22 cellular contexts compared by ENCODE assay signal in the genomic region with DNA sequence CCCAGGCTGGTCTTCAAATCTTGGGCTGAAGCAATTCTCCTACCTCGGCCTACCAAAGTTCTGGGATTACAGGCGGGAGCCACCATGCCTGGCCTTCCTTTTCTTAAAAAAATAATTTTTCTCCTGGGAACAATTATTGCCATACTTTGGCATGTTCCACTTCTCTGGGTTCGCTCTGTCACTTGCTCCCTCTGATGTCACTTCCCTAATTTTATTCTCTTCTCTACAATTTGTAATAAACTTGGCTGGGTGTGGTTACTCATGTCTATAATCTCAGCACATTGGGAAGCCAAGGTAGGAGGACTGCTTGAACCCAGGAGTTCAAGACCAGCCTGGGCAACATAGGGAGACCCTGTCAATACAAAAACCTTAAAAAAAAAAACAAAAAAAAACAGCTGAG.
"Had no signal": no experiment of that assay in that cellular context is flagged by ENCODE, and none has a peak within 500 bp of the region (broad histone marks: within the 10 kb centered on the region; RNA-seq: fewer than 3 reads in every experiment).

No MANE protein-coding gene starts in this region.

- H3K4me3 Mint-ChIP-seq: activated naive CD8-positive, alpha-beta T cell treated with anti-CD3 and anti-CD28 coated beads for 36 hours; activated T-helper 17 cell treated with anti-CD3 and anti-CD28 coated beads, Interleukin-2, amount 50 U/mL, for 72 hours had no signal

- ATAC-seq: activated T-helper 17 cell treated with anti-CD3 and anti-CD28 coated beads, Interleukin-2, amount 50 U/mL, for 72 hours; body of pancreas; left lobe of liver; psoas muscle had no signal

- H3K27me3 Mint-ChIP-seq: activated naive CD8-positive, alpha-beta T cell treated with anti-CD3 and anti-CD28 coated beads for 36 hours; activated T-helper 17 cell treated with anti-CD3 and anti-CD28 coated beads, Interleukin-2, amount 50 U/mL, for 72 hours had no signal

- H3K27ac ChIP-seq: adrenal gland, body of pancreas, lower lobe of right lung, parathyroid adenoma, psoas muscle, stomach, thyroid gland, upper lobe of left lung, VCaP had no signal

- H3K9me3 Mint-ChIP-seq: activated naive CD8-positive, alpha-beta T cell treated with anti-CD3 and anti-CD28 coated beads for 36 hours; activated T-helper 17 cell treated with anti-CD3 and anti-CD28 coated beads, Interleukin-2, amount 50 U/mL, for 72 hours had no signal

- DNase-seq: activated CD4-positive, alpha-beta T cell treated with anti-CD3 and anti-CD28 coated beads for 4 hours; activated CD4-positive, alpha-beta T cell treated with anti-CD3 and anti-CD28 coated beads, Interleukin-2, amount 50 U/mL, for 4 hours; activated gamma-delta T cell treated with Interleukin-2 at 50 U/mL for 16 hours; activated naive CD8-positive, alpha-beta T cell treated with anti-CD3 and anti-CD28 coated beads for 36 hours; adrenal gland; aorta; body of pancreas; effector memory CD4-positive, alpha-beta T cell; kidney glomerular epithelial cell; lower lobe of right lung; nucleus accumbens; psoas muscle; stimulated activated CD4-positive, alpha-beta T cell treated with anti-CD3 and anti-CD28 coated beads, Interleukin-15, amount 100 ng/mL, for 24 hours; stimulated activated CD4-positive, alpha-beta T cell treated with anti-CD3 and anti-CD28 coated beads, Interleukin-2, amount 100 ng/mL, for 24 hours; stomach; T-helper 9 cell; thyroid gland; upper lobe of left lung had no signal

- H3K4me1 ChIP-seq: adrenal gland, body of pancreas, parathyroid adenoma, psoas muscle, stomach, thyroid gland, upper lobe of left lung had no signal

- H3K27me3 ChIP-seq: adrenal gland, body of pancreas, stomach, thyroid gland, upper lobe of left lung had no signal

- H3K4me3 ChIP-seq: adrenal gland, body of pancreas, lower lobe of right lung, psoas muscle, stomach, thyroid gland, upper lobe of left lung had no signal

- H3K4me1 Mint-ChIP-seq: activated naive CD8-positive, alpha-beta T cell treated with anti-CD3 and anti-CD28 coated beads for 36 hours; activated T-helper 17 cell treated with anti-CD3 and anti-CD28 coated beads, Interleukin-2, amount 50 U/mL, for 72 hours had no signal

- H3K27ac Mint-ChIP-seq: activated naive CD8-positive, alpha-beta T cell treated with anti-CD3 and anti-CD28 coated beads for 36 hours; activated T-helper 17 cell treated with anti-CD3 and anti-CD28 coated beads, Interleukin-2, amount 50 U/mL, for 72 hours had no signal

- H3K9me3 ChIP-seq: adrenal gland, body of pancreas, lower lobe of right lung, psoas muscle, stomach, thyroid gland, upper lobe of left lung had no signal
